In genomic region chr1:85274969-85275453, GRCh38 we compare ENCODE assay signal across 9 cellular contexts. TPM values are rescaled to one million over a fixed set of nuclear protein-coding genes. Genes with fewer than 3 reads are reported as not detected.
DNase-seq lines count a peak whose midpoint lies in the region; ATAC-seq, FAIRE-seq and TF ChIP-seq lines count a peak whose summit lies in the region.
"Had no signal": no experiment of that assay in that cellular context is flagged by ENCODE, and none has a peak within 500 bp of the region (broad histone marks: within the 10 kb centered on the region; RNA-seq: fewer than 3 reads in every experiment).

No MANE protein-coding gene starts in this region.

- H3K9me3 ChIP-seq in OCI-LY3 (ENCODE audit: insufficient read depth, low read length): no peaks in the 10 kb centered on the region
- no peaks in the 10 kb centered on the region for H3K9me3 ChIP-seq in ectodermal cell (ENCODE audit: control insufficient read depth, low read length)

- H3K27ac Mint-ChIP-seq in activated CD4-positive, alpha-beta T cell treated with anti-CD3 and anti-CD28 coated beads for 36 hours: peak overlapping the region; percentile 94
- H3K27ac Mint-ChIP-seq in neural crest cell (ENCODE audit: unreplicated experiment): no peak overlapping the region

- no peak for TF ChIP-seq CTCF in OCI-LY3 (IDR thresholded peaks at IDR 0.05; ENCODE audit: low read depth, low read length)
- TF ChIP-seq CTCF in neural crest cell (conservative IDR thresholded peaks at IDR 0.05): no peak

- peaks cover 38% of the 10 kb centered on the region for H3K36me3 ChIP-seq in OCI-LY3 (replicated peaks; ENCODE audit: low read depth, low read length)
- H3K36me3 ChIP-seq in ectodermal cell (ENCODE audit: control insufficient read depth, insufficient read depth, low read length): no peaks in the 10 kb centered on the region

- H3K4me3 Mint-ChIP-seq in activated CD4-positive, alpha-beta T cell treated with anti-CD3 and anti-CD28 coated beads for 36 hours: peak overlapping the region; percentile 84
- H3K4me3 Mint-ChIP-seq in neural crest cell: peak overlapping the region; percentile 94

- H3K4me3 ChIP-seq in OCI-LY3 (ENCODE audit: low read length) (peak overlapping the region; percentile 86), ectodermal cell (ENCODE audit: insufficient read depth, low read depth, low read length) (peak overlapping the region; percentile 73)

- peak overlapping the region; percentile 95 for H3K4me2 ChIP-seq in OCI-LY3 (ENCODE audit: low read length)

- no peaks in the 10 kb centered on the region for H3K27me3 Mint-ChIP-seq in activated CD4-positive, alpha-beta T cell treated with anti-CD3 and anti-CD28 coated beads for 36 hours
- H3K27me3 Mint-ChIP-seq in neural crest cell (ENCODE audit: low read depth): peaks cover 11% of the 10 kb centered on the region

- peaks cover 57% of the 10 kb centered on the region for H3K4me1 Mint-ChIP-seq in activated CD4-positive, alpha-beta T cell treated with anti-CD3 and anti-CD28 coated beads for 36 hours
- H3K4me1 Mint-ChIP-seq in neural crest cell: peaks cover 24% of the 10 kb centered on the region

- intact Hi-C loops in activated CD4-positive, alpha-beta T cell treated with anti-CD3 and anti-CD28 coated beads for 36 hours (cut with DNase I, micrococcal nuclease): loop anchor here (5.0 to 10.0 kb wide), 10 partner anchors 278 to 1637 kb away; partner anchors contain the start of genes CTBS (in 2 of the 2), GNG5 (in 1 of the 2), HS2ST1 (in 1 of the 2) and MCOLN2 (in 1 of the 2)

- no peak for FAIRE-seq in urothelium cell line (lab: Jason Lieb, UNC)
- FAIRE-seq: islet of Langerhans had no signal

- H3K36me3 Mint-ChIP-seq in activated CD4-positive, alpha-beta T cell treated with anti-CD3 and anti-CD28 coated beads for 36 hours (ENCODE audit: low read depth): peaks cover 37% of the 10 kb centered on the region
- H3K36me3 Mint-ChIP-seq in neural crest cell (ENCODE audit: low read depth): no peaks in the 10 kb centered on the region

- H3K9me3 Mint-ChIP-seq in activated CD4-positive, alpha-beta T cell treated with anti-CD3 and anti-CD28 coated beads for 36 hours (ENCODE audit: low read depth): no peaks in the 10 kb centered on the region
- H3K9me3 Mint-ChIP-seq in neural crest cell: no peaks in the 10 kb centered on the region

- POLR2A ChIA-PET in activated CD4-positive, alpha-beta T cell treated with anti-CD3 and anti-CD28 coated beads for 36 hours (lab: Charles Lee): interaction anchor here (2.2 to 2.5 kb wide), 2 partner anchors 15 to 23 kb away, joined by 5 to 11 read pairs; partner anchors contain the start of gene C1orf52

- peak overlapping the region; percentile 90 for H3K27ac ChIP-seq in OCI-LY3 (ENCODE audit: low read length)
- no peak overlapping the region for H3K27ac ChIP-seq in ectodermal cell (ENCODE audit: insufficient read depth, low read depth, low read length, poor library complexity, severe bottlenecking)

- CTCF ChIA-PET in activated CD4-positive, alpha-beta T cell treated with anti-CD3 and anti-CD28 coated beads for 36 hours (lab: Charles Lee): interaction anchor here (0.6 to 2.3 kb wide), 4 partner anchors 16 to 35 kb away, joined by 3 to 36 read pairs (median 8); partner anchors contain the start of gene C1orf52

- no peaks in the 10 kb centered on the region for H3K27me3 ChIP-seq in OCI-LY3 (ENCODE audit: low read depth, low read length)
- no peaks in the 10 kb centered on the region for H3K27me3 ChIP-seq in ectodermal cell (ENCODE audit: control insufficient read depth, insufficient read depth, low read length, poor library complexity, severe bottlenecking)

- ATAC-seq in activated CD4-positive, alpha-beta T cell treated with anti-CD3 and anti-CD28 coated beads for 36 hours: no peak

- H3K4me1 ChIP-seq in OCI-LY3 (ENCODE audit: low read length) (peaks cover 31% of the 10 kb centered on the region), ectodermal cell (ENCODE audit: control insufficient read depth, insufficient read depth, low read length) (peaks cover 9% of the 10 kb centered on the region)

- WGBS in ectodermal cell, 2 experiments: 86 to 92% methylated on average over 1 of the region's 1 CpG

- DNase-seq in activated CD4-positive, alpha-beta T cell treated with anti-CD3 and anti-CD28 coated beads for 36 hours: no peak
- no peak for DNase-seq in activated CD4-positive, alpha-beta T cell treated with anti-CD3 and anti-CD28 coated beads for 4 hours
- no peak for DNase-seq in neural crest cell (ENCODE audit: low read depth, low spot score)
- no peak for DNase-seq in NCI-H2171 (lab: John Stamatoyannopoulos, UW)
- DNase-seq in NCI-H526 (lab: John Stamatoyannopoulos, UW): no peak
- DNase-seq in urothelium cell line (ENCODE audit: low spot score): no peak

- H3K9ac ChIP-seq in OCI-LY3 (ENCODE audit: low read length): peak overlapping the region; percentile 95

- no peak overlapping the region for H2AFZ ChIP-seq in OCI-LY3 (ENCODE audit: low read depth, low read length)

- peaks cover 54% of the 10 kb centered on the region for H3K79me2 ChIP-seq in OCI-LY3 (ENCODE audit: low read length)

- peaks cover 34% of the 10 kb centered on the region for H4K20me1 ChIP-seq in OCI-LY3 (ENCODE audit: insufficient read depth, low read length)

RNA-seq across cellular contexts. Expression of gene BCL10, which starts 1.4 kb away (rescaled TPM):
- total RNA-seq in activated CD4-positive, alpha-beta T cell treated with anti-CD3 and anti-CD28 coated beads for 36 hours: 10 to 100 TPM; 28.3 to 28.8 TPM
- polyA plus RNA-seq in ectodermal cell (2013, experiment 1 of 4): 27.4 TPM
- polyA plus RNA-seq in ectodermal cell (2013, experiment 2 of 4): 26.1 TPM
- polyA plus RNA-seq in ectodermal cell (2013, experiment 3 of 4): 19.5 TPM
- 21.8 TPM for polyA plus RNA-seq in ectodermal cell (2013, experiment 4 of 4)
- total RNA-seq in neural crest cell: 18.5 and 22.8 TPM in 2 replicates

RNA-seq across cellular contexts. Expression of gene C1orf52, which starts 15.5 kb away (rescaled TPM):
- 10 to 100 TPM; 23.5 to 24.6 TPM for total RNA-seq in activated CD4-positive, alpha-beta T cell treated with anti-CD3 and anti-CD28 coated beads for 36 hours
- 45.0 TPM for polyA plus RNA-seq in ectodermal cell (2013, experiment 1 of 4)
- 51.7 TPM for polyA plus RNA-seq in ectodermal cell (2013, experiment 2 of 4)
- polyA plus RNA-seq in ectodermal cell (2013, experiment 3 of 4): 46.9 TPM
- polyA plus RNA-seq in ectodermal cell (2013, experiment 4 of 4): 43.3 TPM
- total RNA-seq in neural crest cell: 30.9 and 37.3 TPM in 2 replicates
